ENCODE assay signal across 11 cellular contexts in genomic region chr6:26360451-26361416, GRCh38.
DNase-seq lines count a peak whose midpoint lies in the region; ATAC-seq, FAIRE-seq and TF ChIP-seq lines count a peak whose summit lies in the region.
"Had no signal": no experiment of that assay in that cellular context is flagged by ENCODE, and none has a peak within 500 bp of the region (broad histone marks: within the 10 kb centered on the region; RNA-seq: fewer than 3 reads in every experiment).

No MANE protein-coding gene starts in this region.

- DNase-seq in coronary artery (ENCODE audit: low spot score) = peak; percentile 31
- no peak for DNase-seq in D721Med (ENCODE audit: insufficient read length, low spot score)
- no peak for DNase-seq in superior temporal gyrus (ENCODE audit: extremely low spot score)
- DNase-seq in HK-2 (ENCODE audit: unreplicated experiment) = no peak
- DNase-seq in NCI-H2029 (lab: John Stamatoyannopoulos, UW) = no peak
- DNase-seq: midbrain had no signal

- ATAC-seq in GM18520 (IDR thresholded peaks at IDR 0.05; ENCODE audit: unreplicated experiment) (peak; percentile 36), GM21390 (IDR thresholded peaks at IDR 0.05; ENCODE audit: unreplicated experiment) (peak; percentile 47), HG03439 (IDR thresholded peaks at IDR 0.05; ENCODE audit: unreplicated experiment) (peak; percentile 46)
- ATAC-seq: Panc1 had no signal

- no peak for TF ChIP-seq CTCF in coronary artery (IDR thresholded peaks at IDR 0.05)
- no peak for TF ChIP-seq CTCF in D721Med (IDR thresholded peaks at IDR 0.05; ENCODE audit: insufficient read depth, missing control alignments)

- FAIRE-seq in D721Med (lab: Jason Lieb, UNC) = no peak
- FAIRE-seq: colon had no signal

- no peak overlapping the region for H3K4me3 ChIP-seq in coronary artery

- no peak overlapping the region for H3K27ac ChIP-seq in coronary artery
